ENCODE assay signal across 5 cellular contexts in genomic region chrX:131139072-131139471, GRCh38.
"Had no signal": no experiment of that assay in that cellular context is flagged by ENCODE, and none has a peak within 500 bp of the region (broad histone marks: within the 10 kb centered on the region; RNA-seq: fewer than 3 reads in every experiment).

No MANE protein-coding gene starts in this region.

- H2AFZ ChIP-seq: GM23338 had no signal

- H3K4me3 Mint-ChIP-seq: GM23338, H9 had no signal

- H3K4me2 ChIP-seq: GM23338 had no signal

- H3K4me3 ChIP-seq: GM23338, K562 had no signal

- DNase-seq: H9, HCEC 1CT, IMR-90 had no signal

- H3K27ac Mint-ChIP-seq: GM23338, H9 had no signal

- H3K9me3 Mint-ChIP-seq: GM23338 had no signal

- H3K4me1 Mint-ChIP-seq: GM23338, H9 had no signal

- ATAC-seq: GM23338, K562 had no signal
